ENCODE assay signal across 8 cellular contexts in genomic region chr22:38871360-38872171, GRCh38. TPM values are rescaled to one million over a fixed set of nuclear protein-coding genes. Genes with fewer than 3 reads are reported as not detected.
DNase-seq lines count a peak whose midpoint lies in the region; ATAC-seq and TF ChIP-seq lines count a peak whose summit lies in the region.

No MANE protein-coding gene starts in this region.

- H3K9me3 ChIP-seq in ES-I3 (ENCODE audit: control insufficient read depth, insufficient read depth, low read length) (no peaks in the 10 kb centered on the region), T-helper 17 cell (ENCODE audit: control insufficient read depth, low read length, poor library complexity, severe bottlenecking) (no peaks in the 10 kb centered on the region), suprapubic skin (no peaks in the 10 kb centered on the region)

- peaks cover 40% of the 10 kb centered on the region for H3K4me1 Mint-ChIP-seq in T-helper 17 cell

- H3K4me3 Mint-ChIP-seq in T-helper 17 cell, result peak overlapping the region; percentile 95

- H3K27me3 Mint-ChIP-seq in T-helper 17 cell, result no peaks in the 10 kb centered on the region

- TF ChIP-seq EP300 in suprapubic skin (IDR thresholded peaks at IDR 0.05), result no peak

- H3K27ac Mint-ChIP-seq in T-helper 17 cell, result peak overlapping the region; percentile 93

- H3K4me1 ChIP-seq in ES-I3 (ENCODE audit: insufficient read depth, low read length) (peaks cover 18% of the 10 kb centered on the region), suprapubic skin (peaks cover 47% of the 10 kb centered on the region)

- 2% methylated on average over 10 of the region's 77 CpGs for WGBS in suprapubic skin

- no peaks in the 10 kb centered on the region for H3K36me3 Mint-ChIP-seq in T-helper 17 cell (ENCODE audit: low read depth)

- H3K27ac ChIP-seq in suprapubic skin, result peak overlapping the region; percentile 91

- no peaks in the 10 kb centered on the region for H3K27me3 ChIP-seq in suprapubic skin

- H3K9ac ChIP-seq in ES-I3 (ENCODE audit: low read depth, low read length), result peak overlapping the region; percentile 79

- H3K36me3 ChIP-seq in ES-I3 (ENCODE audit: insufficient read depth, low read length) (peaks cover 9% of the 10 kb centered on the region; the same call in 1 of the 2 replicates), suprapubic skin (peaks cover 5% of the 10 kb centered on the region)

- no peak for DNase-seq in T-helper 17 cell
- peak; percentile 17 for DNase-seq in dedifferentiated amniotic fluid mesenchymal stem cell (ENCODE audit: extremely low spot score)
- peak; percentile 12 to 30 for DNase-seq in lung microvascular endothelial cell (ENCODE audit: low read depth in 2 of 2)
- peak; percentile 69 to 70 for DNase-seq in suprapubic skin (ENCODE audit: low spot score in 2 of 2)
- no peak for DNase-seq in NCI-H146 (lab: John Stamatoyannopoulos, UW)

- no peak for TF ChIP-seq POLR2A in suprapubic skin (IDR thresholded peaks at IDR 0.05)

- peak overlapping the region; percentile 85 for H3K4me3 ChIP-seq in suprapubic skin

- TF ChIP-seq CTCF in suprapubic skin (IDR thresholded peaks at IDR 0.05), result no peak

- ATAC-seq in HG02623 (IDR thresholded peaks at IDR 0.05; ENCODE audit: unreplicated experiment), result peak; percentile 14
- ATAC-seq in T-helper 17 cell, result peak; percentile 8
- ATAC-seq in GM18520 (IDR thresholded peaks at IDR 0.05; ENCODE audit: unreplicated experiment), result no peak

RNA-seq across cellular contexts. Expression of gene CBX6, which starts 0.5 kb away (rescaled TPM):
- total RNA-seq in T-helper 17 cell (10 to 100 TPM; 44.0 to 45.8 TPM), lung microvascular endothelial cell (11.9 and 13.3 TPM in 2 replicates), suprapubic skin (10 to 100 TPM; 11.5 to 31.4 (median 22.1) TPM)

RNA-seq across cellular contexts. Expression of gene NPTXR, which starts 27.7 kb away (rescaled TPM):
- total RNA-seq in T-helper 17 cell (1 to 10 TPM; 2.5 to 2.6 TPM), lung microvascular endothelial cell (under 0.01 TPM in 2 replicates), suprapubic skin (1 to 10 TPM; 1.0 to 2.4 (median 2.1) TPM)

Comparison
In these comparisons a context has a peak if more than half of its experiments do, and no peak if none do; other contexts are left out.
1. DNase-seq: peak in dedifferentiated amniotic fluid mesenchymal stem cell (single experiment), lung microvascular endothelial cell (2 of 2) and suprapubic skin (2 of 2); none in T-helper 17 cell (0 of 3) and NCI-H146 (single experiment).